29 cellular contexts compared by ENCODE assay signal in genomic region chr9:131365546-131365945, GRCh38.
"Had no signal": no experiment of that assay in that cellular context is flagged by ENCODE, and none has a peak within 500 bp of the region (broad histone marks: within the 10 kb centered on the region; RNA-seq: fewer than 3 reads in every experiment).

No MANE protein-coding gene starts in this region.

- DNase-seq: hippocampal formation; kidney glomerular epithelial cell; left colon; left lung; lower lobe of right lung; mammary epithelial cell; mesendoderm; midbrain; mucosa of descending colon; naive thymus-derived CD4-positive, alpha-beta T cell; ovary; retina; stimulated activated CD4-positive, alpha-beta T cell treated with anti-CD3 and anti-CD28 coated beads, Interleukin-12 subunit alpha, Interleukin-12 subunit beta, amount 100 ng/mL, for 4 hours; stimulated activated CD4-positive, alpha-beta T cell treated with anti-CD3 and anti-CD28 coated beads, Interleukin-15, amount 100 ng/mL, for 24 hours; stimulated activated CD4-positive, alpha-beta T cell treated with anti-CD3 and anti-CD28 coated beads, Interleukin-2, amount 100 ng/mL, for 24 hours; stimulated activated CD4-positive, alpha-beta T cell treated with anti-CD3 and anti-CD28 coated beads, Interleukin-4, amount 100 ng/mL, for 24 hours; stimulated activated naive CD4-positive, alpha-beta T cell; tibial artery; trophoblast cell; upper lobe of right lung had no signal

- H3K9me3 ChIP-seq: left lung, lower lobe of right lung, mucosa of descending colon, ovary, prostate gland, suprapubic skin, thoracic aorta, tibial artery, upper lobe of right lung had no signal

- H3K4me3 ChIP-seq: left lung, lower lobe of right lung, mucosa of descending colon, ovary, prostate gland, skin epidermis, suprapubic skin, thoracic aorta, tibial artery, upper lobe of right lung had no signal

- ATAC-seq: left colon; left lung; lower lobe of right lung; mucosa of descending colon; naive thymus-derived CD4-positive, alpha-beta T cell; natural killer cell treated with Interleukin-12 subunit alpha and Interleukin-12 subunit beta and Interleukin-15 and Interleukin-18, amount 100 ng/mL, for 72 hours; right cardiac atrium; sciatic nerve; stimulated activated effector memory CD8-positive, alpha-beta T cell treated with anti-CD3 and anti-CD28 coated beads, Interleukin-12 subunit alpha, Interleukin-12 subunit beta, amount 100 ng/mL, for 72 hours; upper lobe of right lung had no signal

- H3K36me3 ChIP-seq: left lung, lower lobe of right lung, ovary, prostate gland, suprapubic skin, thoracic aorta, tibial artery, upper lobe of right lung had no signal

- H3K4me3 Mint-ChIP-seq: natural killer cell treated with Interleukin-12 subunit alpha and Interleukin-12 subunit beta and Interleukin-15 and Interleukin-18, amount 100 ng/mL, for 72 hours; stimulated activated effector memory CD8-positive, alpha-beta T cell treated with anti-CD3 and anti-CD28 coated beads, Interleukin-12 subunit alpha, Interleukin-12 subunit beta, amount 100 ng/mL, for 72 hours; stimulated activated naive CD8-positive, alpha-beta T cell treated with anti-CD3 and anti-CD28 coated beads, Interleukin-15, Interleukin-2, amounts not matched to agents 100 ng/mL and 50 ng/mL, for 24 hours had no signal

- H3K27me3 ChIP-seq: left lung, ovary, suprapubic skin, tibial artery, upper lobe of right lung had no signal

- H3K27ac Mint-ChIP-seq: natural killer cell treated with Interleukin-12 subunit alpha and Interleukin-12 subunit beta and Interleukin-15 and Interleukin-18, amount 100 ng/mL, for 72 hours; stimulated activated effector memory CD8-positive, alpha-beta T cell treated with anti-CD3 and anti-CD28 coated beads, Interleukin-12 subunit alpha, Interleukin-12 subunit beta, amount 100 ng/mL, for 72 hours; stimulated activated naive CD8-positive, alpha-beta T cell treated with anti-CD3 and anti-CD28 coated beads, Interleukin-15, Interleukin-2, amounts not matched to agents 100 ng/mL and 50 ng/mL, for 24 hours had no signal

- H3K9me3 Mint-ChIP-seq: naive thymus-derived CD4-positive, alpha-beta T cell; natural killer cell treated with Interleukin-12 subunit alpha and Interleukin-12 subunit beta and Interleukin-15 and Interleukin-18, amount 100 ng/mL, for 72 hours; stimulated activated effector memory CD8-positive, alpha-beta T cell treated with anti-CD3 and anti-CD28 coated beads, Interleukin-12 subunit alpha, Interleukin-12 subunit beta, amount 100 ng/mL, for 72 hours; stimulated activated naive CD8-positive, alpha-beta T cell treated with anti-CD3 and anti-CD28 coated beads, Interleukin-15, Interleukin-2, amounts not matched to agents 100 ng/mL and 50 ng/mL, for 24 hours had no signal

- H3K4me1 Mint-ChIP-seq: stimulated activated effector memory CD8-positive, alpha-beta T cell treated with anti-CD3 and anti-CD28 coated beads, Interleukin-12 subunit alpha, Interleukin-12 subunit beta, amount 100 ng/mL, for 72 hours had no signal

- H3K27ac ChIP-seq: left lung, lower lobe of right lung, ovary, prostate gland, skin epidermis, suprapubic skin, thoracic aorta, tibial artery, upper lobe of right lung had no signal

- H3K36me3 Mint-ChIP-seq: natural killer cell treated with Interleukin-12 subunit alpha and Interleukin-12 subunit beta and Interleukin-15 and Interleukin-18, amount 100 ng/mL, for 72 hours; stimulated activated effector memory CD8-positive, alpha-beta T cell treated with anti-CD3 and anti-CD28 coated beads, Interleukin-12 subunit alpha, Interleukin-12 subunit beta, amount 100 ng/mL, for 72 hours had no signal

- H3K27me3 Mint-ChIP-seq: naive thymus-derived CD4-positive, alpha-beta T cell; natural killer cell treated with Interleukin-12 subunit alpha and Interleukin-12 subunit beta and Interleukin-15 and Interleukin-18, amount 100 ng/mL, for 72 hours; stimulated activated naive CD8-positive, alpha-beta T cell treated with anti-CD3 and anti-CD28 coated beads, Interleukin-15, Interleukin-2, amounts not matched to agents 100 ng/mL and 50 ng/mL, for 24 hours had no signal
